14 cellular contexts compared by ENCODE assay signal in genomic region chr9:112489876-112490661, GRCh38. TPM values are rescaled to one million over a fixed set of nuclear protein-coding genes. Genes with fewer than 3 reads are reported as not detected.
DNase-seq lines count a peak whose midpoint lies in the region; ATAC-seq, FAIRE-seq and TF ChIP-seq lines count a peak whose summit lies in the region.
"Had no signal": no experiment of that assay in that cellular context is flagged by ENCODE, and none has a peak within 500 bp of the region (broad histone marks: within the 10 kb centered on the region; RNA-seq: fewer than 3 reads in every experiment).

No MANE protein-coding gene starts in this region.

- no peak overlapping the region for H2BK15ac ChIP-seq in H1 (ENCODE audit: low read length)

- H2AFZ ChIP-seq in H1 (ENCODE audit: low read length): no peak overlapping the region

- H3K27me3 ChIP-seq in H1 (replicated peaks in 1 of 4; ENCODE audit: control insufficient read depth in 3 of 4, extremely low read depth in 1 of 4, insufficient read depth in 3 of 4, low read length in 3 of 4) (no peaks in the 10 kb centered on the region), heart left ventricle (no peaks in the 10 kb centered on the region)
- H3K27me3 ChIP-seq: right atrium auricular region had no signal

- H3K18ac ChIP-seq in H1 (ENCODE audit: extremely low read depth, low read length): no peak overlapping the region

- H4K8ac ChIP-seq in H1 (ENCODE audit: extremely low read depth, insufficient read depth, low read length): no peak overlapping the region

- FAIRE-seq in H1 (lab: Jason Lieb, UNC): no peak
- FAIRE-seq: urothelium cell line had no signal

- intact Hi-C loops in heart left ventricle (cut with DNase I): loop anchor here in 3 of 10 donors (5.0 to 10.0 kb wide), 2 partner anchors 152 to 215 kb away; no protein-coding TSS in a partner anchor

- CTCF ChIA-PET in H1 (lab: Charles Lee; ENCODE audit: partially characterized antibody): interaction anchor here (1.1 to 1.8 kb wide), 5 partner anchors 16 to 403 kb away, joined by 3 to 5 read pairs (median 5); no protein-coding TSS in a partner anchor

- H3K9me3 ChIP-seq in H1 (ENCODE audit: insufficient read depth in 2 of 2, low read depth in 1 of 2, low read length in 1 of 2) (peaks cover 2 to 9% of the 10 kb centered on the region in 2 experiments; a peak in 1 of 4 replicates), heart left ventricle (peaks cover 0 to 22% (median 15%) of the 10 kb centered on the region in 12 donors)

- no peak overlapping the region for H2BK120ac ChIP-seq in H1 (replicated peaks; ENCODE audit: low read depth, low read length)

- H2AK5ac ChIP-seq in H1 (ENCODE audit: low read depth, low read length): no peak overlapping the region

- no peak overlapping the region for H2BK5ac ChIP-seq in H1 (ENCODE audit: low read depth, low read length)

- H3K9ac ChIP-seq in H1 (replicated peaks in 1 of 4; ENCODE audit: extremely low read depth in 1 of 4, low read depth in 3 of 4, low read length in 3 of 4): no peak overlapping the region

- TF ChIP-seq POLR2A in H1 (IDR thresholded peaks at IDR 0.05; ENCODE audit: control extremely low read depth in 1 of 2, low read depth in 2 of 2, low read length in 2 of 2) (no peak), heart left ventricle (IDR thresholded peaks at IDR 0.05) (no peak)

- H3K14ac ChIP-seq in H1 (ENCODE audit: insufficient read length): no peak overlapping the region

- TF ChIP-seq CTCF in H1 (IDR thresholded peaks at IDR 0.05; ENCODE audit: control extremely low read depth in 1 of 3, insufficient read depth in 1 of 3, low read depth in 1 of 3, low read length in 3 of 3) (no peak), retinal pigment epithelial cell (conservative IDR thresholded peaks at IDR 0.05; ENCODE audit: low read depth, low read length) (no peak), heart left ventricle (IDR thresholded peaks at IDR 0.05) (no peak)

- no peak for TF ChIP-seq RAD21 in H1 (IDR thresholded peaks at IDR 0.05 in 1 of 2, conservative IDR thresholded peaks at IDR 0.05 in 1 of 2; ENCODE audit: low read depth in 2 of 2, low read length in 2 of 2)

- no peak overlapping the region for H3K4ac ChIP-seq in H1 (replicated peaks; ENCODE audit: insufficient read length, low read depth, low read length)

- H4K5ac ChIP-seq in H1 (ENCODE audit: insufficient read length, low read depth, low read length): no peak overlapping the region

- peaks cover 3% of the 10 kb centered on the region; the same call in 1 of the 2 replicates for H3K79me1 ChIP-seq in H1 (ENCODE audit: low read depth, low read length)

- H4K91ac ChIP-seq in H1 (replicated peaks; ENCODE audit: insufficient read length, low read length): no peak overlapping the region

- peak overlapping the region; percentile 7 to 85; a peak in 3 of 4 replicates for H3K4me2 ChIP-seq in H1 (ENCODE audit: insufficient read depth in 1 of 2, low read depth in 2 of 2, low read length in 2 of 2)

- POLR2A ChIA-PET in H1 (lab: Charles Lee; ENCODE audit: partially characterized antibody): interaction anchor here (0.7 kb wide), 1 partner anchor 13 kb away, joined by 5 read pairs; no protein-coding TSS in a partner anchor

- no peak for ATAC-seq in GM21786 (IDR thresholded peaks at IDR 0.05; ENCODE audit: unreplicated experiment)
- no peak for ATAC-seq in GM21723 (IDR thresholded peaks at IDR 0.05; ENCODE audit: unreplicated experiment)
- no peak for ATAC-seq in heart left ventricle
- ATAC-seq: activated T-cell treated with anti-CD3 and anti-CD28 coated beads, Interleukin-2, amount 50 U/mL, for 72 hours; Panc1 had no signal

- H3K79me2 ChIP-seq in H1 (ENCODE audit: control insufficient read depth in 1 of 2, insufficient read depth in 2 of 2, low read length in 2 of 2): peaks cover 5 to 79% of the 10 kb centered on the region in 2 experiments

- H3K36me3 ChIP-seq in H1 (ENCODE audit: control insufficient read depth in 2 of 4, insufficient read depth in 4 of 4, low read length in 3 of 4) (peaks cover 2 to 23% (median 11%) of the 10 kb centered on the region in 4 experiments; a peak in 5 of 8 replicates), heart left ventricle (no peaks in the 10 kb centered on the region)
- H3K36me3 ChIP-seq: right atrium auricular region had no signal

- H3K4me3 ChIP-seq in H1 (ENCODE audit: extremely low read depth in 1 of 4, insufficient read depth in 2 of 4, low read depth in 3 of 4, low read length in 4 of 4): peak overlapping the region in 1 of 4 experiments; percentile 97; a peak in 1 of 8 replicates
- no peak overlapping the region for H3K4me3 ChIP-seq in retinal pigment epithelial cell (ENCODE audit: low read length)
- no peak overlapping the region for H3K4me3 ChIP-seq in heart left ventricle
- H3K4me3 ChIP-seq: right atrium auricular region had no signal

- no peak overlapping the region for H2BK12ac ChIP-seq in H1 (ENCODE audit: low read depth, low read length)

- H3K23ac ChIP-seq in H1 (ENCODE audit: insufficient read length): no peak overlapping the region

- H3K27ac ChIP-seq in H1 (ENCODE audit: low read depth, low read length): no peak overlapping the region
- H3K27ac ChIP-seq in heart left ventricle: no peak overlapping the region
- H3K27ac ChIP-seq: right atrium auricular region had no signal

- no peak overlapping the region for H3K56ac ChIP-seq in H1 (replicated peaks; ENCODE audit: insufficient read length, low read depth, low read length)

- WGBS in H1 (ENCODE audit: extremely low coverage in 1 of 2, insufficient coverage in 1 of 2, insufficient read length in 1 of 2, insufficient replicate concordance in 2 of 2, low coverage in 1 of 2, low lambda C conversion rate in 2 of 2, missing lambda C conversion rate in 1 of 2), 2 experiments: 73% methylated on average over 4 of the region's 4 CpGs; no CpG with 5 or more reads in 1 of the 2 experiments
- 80 to 86% (median 83%) methylated on average over 4 of the region's 4 CpGs for WGBS in heart left ventricle, 4 donors

- H3K4me1 ChIP-seq in H1 (replicated peaks in 1 of 4; ENCODE audit: control insufficient read depth in 3 of 4, insufficient read depth in 4 of 4, low read length in 3 of 4) (peaks cover 0 to 11% (median 5%) of the 10 kb centered on the region in 4 experiments; a peak in 3 of 7 replicates), heart left ventricle (peaks cover 0 to 26% (median 8%) of the 10 kb centered on the region in 12 donors)

- peaks cover 6 to 11% of the 10 kb centered on the region in 2 experiments for H4K20me1 ChIP-seq in H1 (replicated peaks in 1 of 2; ENCODE audit: control insufficient read depth in 1 of 2, insufficient read depth in 2 of 2, low read length in 2 of 2)

- peak; percentile 6 for DNase-seq in DMS79 treated with DMSO at 0.1 percent for 48 hours (lab: John Stamatoyannopoulos, UW)
- DNase-seq in DMS79 (lab: John Stamatoyannopoulos, UW): no peak
- DNase-seq in NCI-H69 (lab: John Stamatoyannopoulos, UW): peak; percentile 63
- DNase-seq in H1 (ENCODE audit: low read depth in 1 of 2, low spot score in 2 of 2): no peak
- peak; percentile 39 for DNase-seq in retinal pigment epithelial cell (ENCODE audit: low read depth)
- no peak for DNase-seq in heart left ventricle
- DNase-seq: activated B cell treated with CpG ODN at 0.5 μM for 24 hours; activated T-cell treated with anti-CD3 and anti-CD28 coated beads, Interleukin-2, amount 50 U/mL, for 72 hours; EL had no signal

- peaks cover 9% of the 10 kb centered on the region for H3K23me2 ChIP-seq in H1 (ENCODE audit: low read depth, low read length)

- H2BK20ac ChIP-seq in H1 (ENCODE audit: low read length): no peak overlapping the region

- TF ChIP-seq EP300 in H1 (IDR thresholded peaks at IDR 0.05; ENCODE audit: borderline replicate concordance in 1 of 2, low read depth in 2 of 2, low read length in 2 of 2): no peak

TF ChIP-seq in H1, 55 proteins besides CTCF, POLR2A, EP300 and RAD21:
- TF ChIP-seq HDAC6 (IDR thresholded peaks at IDR 0.05; ENCODE audit: low read depth, low read length) (no peak), TEAD4 (IDR thresholded peaks at IDR 0.05; ENCODE audit: low read depth, low read length) (no peak), TAF7 (optimal IDR thresholded peaks at IDR 0.05; ENCODE audit: borderline replicate concordance, low read depth, low read length) (no peak), CEBPB (IDR thresholded peaks at IDR 0.05; ENCODE audit: low read depth, low read length) (no peak)
- TF ChIP-seq, protein P1, sequence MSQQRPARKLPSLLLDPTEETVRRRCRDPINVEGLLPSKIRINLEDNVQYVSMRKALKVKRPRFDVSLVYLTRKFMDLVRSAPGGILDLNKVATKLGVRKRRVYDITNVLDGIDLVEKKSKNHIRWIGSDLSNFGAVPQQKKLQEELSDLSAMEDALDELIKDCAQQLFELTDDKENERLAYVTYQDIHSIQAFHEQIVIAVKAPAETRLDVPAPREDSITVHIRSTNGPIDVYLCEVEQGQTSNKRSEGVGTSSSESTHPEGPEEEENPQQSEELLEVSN (IDR thresholded peaks at IDR 0.05): no peak

RNA-seq across cellular contexts. Expression of gene KIAA1958, which starts 3.4 kb away (rescaled TPM):
- total RNA-seq in H1 (2021; fragmentation: NEBNext Ultra II Directional; extraction: Animal tissue kit (Norgen Biotek cat#: 25700)): 39.9 and 43.8 TPM in 2 replicates
- polyA plus RNA-seq in H1 (2011; rRNA removed): 11.4 and 13.1 TPM in 2 replicates
- polyA plus RNA-seq in H1 (2011; cell fraction: cytosol; rRNA removed): 10.4 TPM
- polyA plus RNA-seq in H1 (2011; cell fraction: nucleus; rRNA removed): 30.5 TPM
- polyA plus RNA-seq in H1 (2012, experiment 1 of 2): 9.7 to 16.0 TPM (median 13.3 TPM) in 4 replicates
- 1.6 TPM for polyA plus RNA-seq in H1 (2012, experiment 2 of 2)
- 11.6 TPM for polyA plus RNA-seq in H1 (2013, experiment 1 of 2)
- polyA plus RNA-seq in H1 (2013, experiment 2 of 2): 11.6 TPM
- 136 and 138 TPM in 2 replicates for polyA minus RNA-seq in H1 (2011; rRNA and poly(A)+ RNA removed)
- polyA minus RNA-seq in H1 (2011; cell fraction: cytosol; rRNA and poly(A)+ RNA removed): 46.7 TPM
- 123 TPM for polyA minus RNA-seq in H1 (2011; cell fraction: nucleus; rRNA and poly(A)+ RNA removed)
- 1 to 10 TPM; 3.1 to 8.5 (median 6.0) TPM for total RNA-seq in heart left ventricle
- 1 to 10 TPM in 1 of 2 donors, under 1 TPM in 1; 0.99 to 2.6 TPM for polyA plus RNA-seq in heart left ventricle

Comparison
In these comparisons a context has a peak if more than half of its experiments do, and no peak if none do; other contexts are left out.
1. DNase-seq: peak in DMS79 treated with DMSO at 0.1 percent for 48 hours (single experiment), NCI-H69 (single experiment) and retinal pigment epithelial cell (single experiment); none in DMS79 (single experiment), H1 (0 of 2) and heart left ventricle (0 of 5).